27 cellular contexts compared by ENCODE assay signal in genomic region chr21:44420416-44421205, GRCh38. TPM values are rescaled to one million over a fixed set of nuclear protein-coding genes. Genes with fewer than 3 reads are reported as not detected.
DNase-seq lines count a peak whose midpoint lies in the region; ATAC-seq and TF ChIP-seq lines count a peak whose summit lies in the region.
"Had no signal": no experiment of that assay in that cellular context is flagged by ENCODE, and none has a peak within 500 bp of the region (broad histone marks: within the 10 kb centered on the region; RNA-seq: fewer than 3 reads in every experiment).

No MANE protein-coding gene starts in this region.

- H3K36me3 Mint-ChIP-seq in activated naive CD4-positive, alpha-beta T cell treated with anti-CD3 and anti-CD28 coated beads, Interleukin-2, amount 10 ng/mL, durations not matched to agents 7 days and 5 days, result peaks cover 31% of the 10 kb centered on the region
- H3K36me3 Mint-ChIP-seq in CD14-positive monocyte, result peaks cover 65 to 94% of the 10 kb centered on the region in 2 donors
- H3K36me3 Mint-ChIP-seq: CD8-positive, alpha-beta T cell; neural progenitor cell had no signal

- no peaks in the 10 kb centered on the region for H3K27me3 Mint-ChIP-seq in activated naive CD4-positive, alpha-beta T cell treated with anti-CD3 and anti-CD28 coated beads, Interleukin-2, amount 10 ng/mL, durations not matched to agents 7 days and 5 days
- H3K27me3 Mint-ChIP-seq in CD14-positive monocyte (ENCODE audit: low read depth in 3 of 3), result peaks cover 0 to 3% (median 0%) of the 10 kb centered on the region in 3 donors
- H3K27me3 Mint-ChIP-seq: central memory CD8-positive, alpha-beta T cell had no signal

- intact Hi-C loops in CD14-positive monocyte (cut with micrococcal nuclease) (no loop called here), left ventricle myocardium superior (cut with micrococcal nuclease) (no loop called here), gastrocnemius medialis (cut with DNase I; ENCODE audit: low total_unique reads) (no loop called here), esophagus squamous epithelium (cut with DNase I) (no loop called here)

- H3K36me3 ChIP-seq in gastrocnemius medialis, result no peaks in the 10 kb centered on the region
- no peaks in the 10 kb centered on the region for H3K36me3 ChIP-seq in esophagus squamous epithelium
- H3K36me3 ChIP-seq: neural progenitor cell, SJCRH30 had no signal

- H3K27ac ChIP-seq in gastrocnemius medialis, result no peak overlapping the region
- H3K27ac ChIP-seq in esophagus squamous epithelium, result no peak overlapping the region
- H3K27ac ChIP-seq: A549, GM23248, hepatocyte, neural progenitor cell, SJCRH30 had no signal

- no peaks in the 10 kb centered on the region for H3K4me1 ChIP-seq in gastrocnemius medialis
- H3K4me1 ChIP-seq in esophagus squamous epithelium, result no peaks in the 10 kb centered on the region
- H3K4me1 ChIP-seq: A549, neural progenitor cell, SJCRH30 had no signal

- WGBS in esophagus squamous epithelium, 2 donors, result 76 to 88% methylated on average over 4 to 5 of the region's 14 CpGs

- no peak for ATAC-seq in left ventricle myocardium superior
- no peak for ATAC-seq in gastrocnemius medialis
- ATAC-seq: A549; CD8-positive, alpha-beta T cell; Panc1 had no signal

- TF ChIP-seq CTCF in CD14-positive monocyte (IDR thresholded peaks at IDR 0.05), result no peak
- TF ChIP-seq CTCF in gastrocnemius medialis (IDR thresholded peaks at IDR 0.05 in 4 of 5, conservative IDR thresholded peaks at IDR 0.05 in 1 of 5), result no peak
- no peak for TF ChIP-seq CTCF in GM20000 (IDR thresholded peaks at IDR 0.05; ENCODE audit: extremely low read depth, missing control alignments)
- no peak for TF ChIP-seq CTCF in esophagus squamous epithelium (IDR thresholded peaks at IDR 0.05)

- no peak overlapping the region for H3K4me3 Mint-ChIP-seq in activated naive CD4-positive, alpha-beta T cell treated with anti-CD3 and anti-CD28 coated beads, Interleukin-2, amount 10 ng/mL, durations not matched to agents 7 days and 5 days
- no peak overlapping the region for H3K4me3 Mint-ChIP-seq in CD14-positive monocyte
- H3K4me3 Mint-ChIP-seq: CD8-positive, alpha-beta T cell; central memory CD8-positive, alpha-beta T cell; neural progenitor cell had no signal

- TF ChIP-seq POLR2A in gastrocnemius medialis (IDR thresholded peaks at IDR 0.05) (no peak), esophagus squamous epithelium (IDR thresholded peaks at IDR 0.05) (no peak)

- peak; percentile 8 for DNase-seq in activated naive CD4-positive, alpha-beta T cell treated with anti-CD3 and anti-CD28 coated beads, Interleukin-2, amount 10 ng/mL, durations not matched to agents 7 days and 5 days
- no peak for DNase-seq in activated naive CD4-positive, alpha-beta T cell treated with Interleukin-2 at 50 U/mL for 16 hours
- DNase-seq in CD14-positive monocyte (ENCODE audit: low spot score) (peak; percentile 39), left ventricle myocardium superior (peak; percentile 7), gastrocnemius medialis (peak; percentile 0 to 5), 8988T (no peak), GM20000 (ENCODE audit: low spot score) (no peak), esophagus squamous epithelium (lab: John Stamatoyannopoulos, UW) (no peak)
- DNase-seq: activated CD4-positive, alpha-beta T cell treated with anti-CD3 and anti-CD28 coated beads for 48 hours; activated gamma-delta T cell treated with Interleukin-2 at 50 U/mL for 16 hours; activated T-cell treated with anti-CD3 and anti-CD28 coated beads, Interleukin-2, amount 50 U/mL, for 1 hour; AML-193; CD8-positive, alpha-beta T cell; dermis blood vessel endothelial cell; GM23248; NCI-H2107; NCI-H345; NCI-H748 treated with DMSO at 0.1 percent for 48 hours; SJCRH30; stimulated activated CD4-positive, alpha-beta T cell treated with anti-CD3 and anti-CD28 coated beads, Interleukin-4, amount 100 ng/mL, for 24 hours; SW 1271; T-helper 9 cell had no signal

- CTCF ChIA-PET in activated naive CD4-positive, alpha-beta T cell treated with anti-CD3 and anti-CD28 coated beads, Interleukin-2, amount 10 ng/mL, durations not matched to agents 7 days and 5 days (lab: Charles Lee), result interaction anchor here (0.8 kb wide), 1 partner anchor 452 kb away, joined by 4 read pairs; no protein-coding TSS in a partner anchor

- no peak overlapping the region for H3K4me3 ChIP-seq in gastrocnemius medialis
- H3K4me3 ChIP-seq in esophagus squamous epithelium, result no peak overlapping the region
- H3K4me3 ChIP-seq: A549, GM23248, hepatocyte, neural progenitor cell, SJCRH30 had no signal

- H3K9me3 ChIP-seq in gastrocnemius medialis (no peaks in the 10 kb centered on the region), esophagus squamous epithelium (peaks cover 0 to 7% (median 0%) of the 10 kb centered on the region in 3 donors)
- H3K9me3 ChIP-seq: A549, SJCRH30 had no signal

- H3K4me1 Mint-ChIP-seq in activated naive CD4-positive, alpha-beta T cell treated with anti-CD3 and anti-CD28 coated beads, Interleukin-2, amount 10 ng/mL, durations not matched to agents 7 days and 5 days, result no peaks in the 10 kb centered on the region
- H3K4me1 Mint-ChIP-seq in CD14-positive monocyte, result no peaks in the 10 kb centered on the region
- H3K4me1 Mint-ChIP-seq: central memory CD8-positive, alpha-beta T cell had no signal

- in situ Hi-C loops in gastrocnemius medialis (cut with MboI; ENCODE audit: low sequenced_read_pairs in 4 of 4), result no loop called here

- H3K27ac Mint-ChIP-seq in activated naive CD4-positive, alpha-beta T cell treated with anti-CD3 and anti-CD28 coated beads, Interleukin-2, amount 10 ng/mL, durations not matched to agents 7 days and 5 days, result no peak overlapping the region
- peak overlapping the region in 2 of 7 donors; percentile 10 to 21 for H3K27ac Mint-ChIP-seq in CD14-positive monocyte
- H3K27ac Mint-ChIP-seq: CD8-positive, alpha-beta T cell; neural progenitor cell had no signal

- H3K27me3 ChIP-seq in gastrocnemius medialis, result peaks cover 0 to 9% (median 4%) of the 10 kb centered on the region in 3 donors
- peaks cover 0 to 29% (median 0%) of the 10 kb centered on the region in 4 donors for H3K27me3 ChIP-seq in esophagus squamous epithelium
- H3K27me3 ChIP-seq: hepatocyte, neural progenitor cell, SJCRH30 had no signal

- H3K9me3 Mint-ChIP-seq in activated naive CD4-positive, alpha-beta T cell treated with anti-CD3 and anti-CD28 coated beads, Interleukin-2, amount 10 ng/mL, durations not matched to agents 7 days and 5 days, result peaks cover 7% of the 10 kb centered on the region
- peaks cover 0 to 17% (median 2%) of the 10 kb centered on the region in 7 donors for H3K9me3 Mint-ChIP-seq in CD14-positive monocyte
- H3K9me3 Mint-ChIP-seq: CD8-positive, alpha-beta T cell; central memory CD8-positive, alpha-beta T cell had no signal

RNA-seq across cellular contexts. Expression of gene LRRC3, which starts 34.7 kb away (rescaled TPM):
- polyA plus RNA-seq in CD14-positive monocyte, result under 1 TPM; 0.30 to 0.41 TPM
- 2.1 TPM for total RNA-seq in left ventricle myocardium superior
- total RNA-seq in gastrocnemius medialis, result under 1 TPM; 0.36 to 0.70 (median 0.55) TPM
- total RNA-seq in esophagus squamous epithelium, result 1 to 10 TPM in 2 of 4 donors, under 1 TPM in 2; 0.57 to 2.9 (median 1.1) TPM
- total RNA-seq: SJCRH30 had no signal

Comparison
In these comparisons a context has a peak if more than half of its experiments do, and no peak if none do; other contexts are left out.
1. DNase-seq: peak in activated naive CD4-positive, alpha-beta T cell treated with anti-CD3 and anti-CD28 coated beads, Interleukin-2, amount 10 ng/mL, durations not matched to agents 7 days and 5 days (single experiment), CD14-positive monocyte (single experiment), left ventricle myocardium superior (single experiment) and gastrocnemius medialis (2 of 2); none in activated naive CD4-positive, alpha-beta T cell treated with Interleukin-2 at 50 U/mL for 16 hours (single experiment), 8988T (single experiment), GM20000 (single experiment) and esophagus squamous epithelium (single experiment).